In genomic region chr1:12185556-12186276, GRCh38 we compare ENCODE assay signal across 12 cellular contexts. TPM values are rescaled to one million over a fixed set of nuclear protein-coding genes. Genes with fewer than 3 reads are reported as not detected.
DNase-seq lines count a peak whose midpoint lies in the region; ATAC-seq and TF ChIP-seq lines count a peak whose summit lies in the region.
"Had no signal": no experiment of that assay in that cellular context is flagged by ENCODE, and none has a peak within 500 bp of the region (broad histone marks: within the 10 kb centered on the region; RNA-seq: fewer than 3 reads in every experiment).

No MANE protein-coding gene starts in this region.

- peaks cover 44 to 51% of the 10 kb centered on the region in 2 donors for H3K36me3 Mint-ChIP-seq in stimulated activated naive B cell treated with anti-CD40 and anti-IgM and Interleukin-4, amounts not matched to agents 10 μg/mL and 1 μg/mL and 100 μg/mL, for 72 hours

- H3K36me3 ChIP-seq in NT2/D1 (ENCODE audit: insufficient read depth, insufficient read length, low read length) = no peaks in the 10 kb centered on the region
- H3K36me3 ChIP-seq in lower lobe of right lung = peaks cover 9% of the 10 kb centered on the region
- H3K36me3 ChIP-seq: SJSA1 had no signal

- H3K27ac ChIP-seq in coronary artery (peak overlapping the region; percentile 77 to 89), lower lobe of right lung (peak overlapping the region; percentile 90)
- H3K27ac ChIP-seq: SJSA1 had no signal

- intact Hi-C loops in lower lobe of right lung (cut with DNase I) = no loop called here

- no peak for TF ChIP-seq CTCF in coronary artery (IDR thresholded peaks at IDR 0.05)
- TF ChIP-seq CTCF in lower lobe of right lung (IDR thresholded peaks at IDR 0.05) = no peak

- ATAC-seq in lower lobe of right lung = peak; percentile 5 to 10
- ATAC-seq in stimulated activated naive B cell treated with anti-CD40 and anti-IgM and Interleukin-4, amounts not matched to agents 10 μg/mL and 1 μg/mL and 100 μg/mL, for 72 hours (replicated peaks) = no peak

- H3K27me3 ChIP-seq in NT2/D1 (ENCODE audit: insufficient read depth, insufficient read length) = no peaks in the 10 kb centered on the region
- H3K27me3 ChIP-seq in lower lobe of right lung (ENCODE audit: low read depth) = no peaks in the 10 kb centered on the region
- H3K27me3 ChIP-seq: SJSA1 had no signal

- H3K4me3 ChIP-seq in NT2/D1 (ENCODE audit: insufficient read length, low read depth) (no peak overlapping the region), coronary artery (peak overlapping the region; percentile 49), lower lobe of right lung (no peak overlapping the region)
- H3K4me3 ChIP-seq: SJSA1, tibial artery had no signal

- H3K9me3 ChIP-seq in NT2/D1 (ENCODE audit: insufficient read depth, low read length) (peaks cover 20% of the 10 kb centered on the region; the same call in 1 of the 2 replicates), lower lobe of right lung (no peaks in the 10 kb centered on the region)
- H3K9me3 ChIP-seq: SJSA1, tibial artery had no signal

- H3K9ac ChIP-seq in NT2/D1 (ENCODE audit: insufficient read length, low read depth) = peak overlapping the region; percentile 4

- H3K4me1 ChIP-seq in NT2/D1 (ENCODE audit: insufficient read depth, insufficient read length) (peaks cover 32% of the 10 kb centered on the region), lower lobe of right lung (peaks cover 86% of the 10 kb centered on the region)

- peaks cover 42 to 72% of the 10 kb centered on the region in 2 donors for H3K4me1 Mint-ChIP-seq in stimulated activated naive B cell treated with anti-CD40 and anti-IgM and Interleukin-4, amounts not matched to agents 10 μg/mL and 1 μg/mL and 100 μg/mL, for 72 hours

- no peak for DNase-seq in NT2/D1 (ENCODE audit: low read depth, low spot score)
- DNase-seq in coronary artery (ENCODE audit: low spot score) = no peak
- DNase-seq in lower lobe of right lung = no peak
- no peak for DNase-seq in stimulated activated naive B cell treated with anti-CD40 and anti-IgM and Interleukin-4, amounts not matched to agents 10 μg/mL and 1 μg/mL and 100 μg/mL, for 72 hours
- DNase-seq in stimulated activated CD4-positive, alpha-beta T cell treated with anti-CD3 and anti-CD28 coated beads, Interleukin-4, amount 100 ng/mL, for 4 hours = no peak
- DNase-seq in DMS 273 (lab: John Stamatoyannopoulos, UW; ENCODE audit: unreplicated experiment) = no peak
- no peak for DNase-seq in hypothalamus (lab: John Stamatoyannopoulos, UW)
- DNase-seq: activated CD4-positive, alpha-beta T cell treated with anti-CD3 and anti-CD28 coated beads for 1 hour; EL; mesendoderm; tibial artery had no signal

- no peaks in the 10 kb centered on the region for H3K27me3 Mint-ChIP-seq in stimulated activated naive B cell treated with anti-CD40 and anti-IgM and Interleukin-4, amounts not matched to agents 10 μg/mL and 1 μg/mL and 100 μg/mL, for 72 hours

- peak overlapping the region; percentile 38 for H3K27ac Mint-ChIP-seq in stimulated activated naive B cell treated with anti-CD40 and anti-IgM and Interleukin-4, amounts not matched to agents 10 μg/mL and 1 μg/mL and 100 μg/mL, for 72 hours

- H3K4me3 Mint-ChIP-seq in stimulated activated naive B cell treated with anti-CD40 and anti-IgM and Interleukin-4, amounts not matched to agents 10 μg/mL and 1 μg/mL and 100 μg/mL, for 72 hours = no peak overlapping the region

- no peaks in the 10 kb centered on the region for H3K9me3 Mint-ChIP-seq in stimulated activated naive B cell treated with anti-CD40 and anti-IgM and Interleukin-4, amounts not matched to agents 10 μg/mL and 1 μg/mL and 100 μg/mL, for 72 hours

RNA-seq across cellular contexts. Expression of gene TNFRSF1B, which starts 18.9 kb away (rescaled TPM):
- 67.0 TPM for total RNA-seq in lower lobe of right lung

RNA-seq across cellular contexts. Expression of gene VPS13D, which starts 44.1 kb away (rescaled TPM):
- 81.7 TPM for total RNA-seq in lower lobe of right lung

Comparison
In these comparisons a context has a peak if more than half of its experiments do, and no peak if none do; other contexts are left out.
1. ATAC-seq: peak in lower lobe of right lung (2 of 2); none in stimulated activated naive B cell treated with anti-CD40 and anti-IgM and Interleukin-4, amounts not matched to agents 10 μg/mL and 1 μg/mL and 100 μg/mL, for 72 hours (0 of 2).